In genomic region chr13:91184244-91184926, GRCh38 we compare ENCODE assay signal across 1 cellular context.
TF ChIP-seq lines count a peak whose summit lies in the region.

No MANE protein-coding gene starts in this region.

TF ChIP-seq in H1, 55 proteins besides CTCF, POLR2A, EP300 and RAD21 (continued from another document):
- TF ChIP-seq CHD7 (IDR thresholded peaks at IDR 0.05; ENCODE audit: insufficient replicate concordance, low read length) (no peak), SRF (IDR thresholded peaks at IDR 0.05; ENCODE audit: low read depth, low read length) (no peak), GTF2F1 (IDR thresholded peaks at IDR 0.05; ENCODE audit: borderline replicate concordance, low read depth, low read length) (no peak), PHF8 (conservative IDR thresholded peaks at IDR 0.05; ENCODE audit: low read depth, low read length) (no peak), USF2 (IDR thresholded peaks at IDR 0.05; ENCODE audit: low read length) (no peak)
